ENCODE assay signal across 16 cellular contexts in the genomic region with DNA sequence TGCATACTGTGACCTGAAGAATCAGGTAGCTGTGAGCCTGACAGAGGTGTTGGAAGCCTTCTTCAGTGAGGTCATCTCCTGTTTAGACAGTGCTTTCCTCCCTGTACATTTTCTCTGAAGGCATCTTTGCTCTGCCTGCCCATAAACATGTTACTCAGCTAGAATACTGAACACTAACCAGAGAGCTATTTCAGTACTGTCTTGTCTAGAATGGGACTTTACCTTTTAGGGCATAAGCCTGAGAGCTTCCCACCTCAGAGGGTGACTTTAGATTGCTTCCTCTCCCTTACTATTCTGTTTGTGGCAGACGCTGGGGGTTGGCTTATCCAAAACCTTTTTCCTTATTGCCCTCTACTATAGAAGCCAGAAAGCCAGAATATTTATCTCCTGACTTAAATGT. TPM values are rescaled to one million over a fixed set of nuclear protein-coding genes. Genes with fewer than 3 reads are reported as not detected.
DNase-seq lines count a peak whose midpoint lies in the region; ATAC-seq, FAIRE-seq and TF ChIP-seq lines count a peak whose summit lies in the region.
"Had no signal": no experiment of that assay in that cellular context is flagged by ENCODE, and none has a peak within 500 bp of the region (broad histone marks: within the 10 kb centered on the region; RNA-seq: fewer than 3 reads in every experiment).

No MANE protein-coding gene starts in this region.

- H3K36me3 ChIP-seq in HepG2 (replicated peaks in 1 of 2; ENCODE audit: control insufficient read depth in 1 of 2, insufficient read depth in 2 of 2, low read length in 2 of 2) (no peaks in the 10 kb centered on the region), right lobe of liver (no peaks in the 10 kb centered on the region)
- H3K36me3 ChIP-seq: upper lobe of left lung had no signal

- H3K9me3 ChIP-seq in HepG2 (ENCODE audit: low read length) (no peaks in the 10 kb centered on the region), right lobe of liver (no peaks in the 10 kb centered on the region)
- H3K9me3 ChIP-seq: upper lobe of left lung had no signal

- ATAC-seq in HepG2 (no peak), right lobe of liver (no peak), HG02642 (IDR thresholded peaks at IDR 0.05; ENCODE audit: poor library complexity, unreplicated experiment) (peak; percentile 65), HG03571 (IDR thresholded peaks at IDR 0.05; ENCODE audit: unreplicated experiment) (no peak)
- peak; percentile 43 to 58 for ATAC-seq in stimulated activated naive B cell treated with anti-CD40 and anti-IgM and Interleukin-4, amounts not matched to agents 10 μg/mL and 1 μg/mL and 100 μg/mL, for 72 hours (replicated peaks)
- ATAC-seq: activated CD8-positive, alpha-beta T cell treated with anti-CD3 and anti-CD28 coated beads for 36 hours; naive thymus-derived CD8-positive, alpha-beta T cell; sciatic nerve had no signal

- no TSS peak for BruUV-seq in HepG2 (replicated peaks; lab: Mats Ljungman, UMichigan)

- POLR2A ChIA-PET in HepG2 (lab: Yijun Ruan, JAX), result no interaction called here

- TF ChIP-seq EP300 in HepG2 (IDR thresholded peaks at IDR 0.05; ENCODE audit: low read depth in 2 of 2, low read length in 2 of 2) (no peak), HepG2 (CRISPR knock-in tag; IDR thresholded peaks at IDR 0.05; ENCODE audit: borderline replicate concordance) (no peak)

- H3K4me2 ChIP-seq in HepG2 (ENCODE audit: low read depth, low read length), result no peak overlapping the region
- H3K4me2 ChIP-seq: KMS-11 had no signal

- H3K27me3 ChIP-seq in HepG2 (ENCODE audit: control insufficient read depth in 1 of 2, insufficient read depth in 2 of 2, low read length in 2 of 2) (no peaks in the 10 kb centered on the region; a peak in 1 of 5 replicates), right lobe of liver (no peaks in the 10 kb centered on the region)
- H3K27me3 ChIP-seq: upper lobe of left lung had no signal

- no peaks in the 10 kb centered on the region for H4K20me1 ChIP-seq in HepG2 (ENCODE audit: insufficient read depth, low read length)

- no peak for FAIRE-seq in HepG2 (lab: Jason Lieb, UNC)
- no peak for FAIRE-seq in HTR-8/SVneo (lab: Jason Lieb, UNC)

- H3K4me3 ChIP-seq in HepG2 (replicated peaks in 1 of 3; ENCODE audit: insufficient read depth in 1 of 3, low read depth in 2 of 3, low read length in 3 of 3) (no peak overlapping the region), right lobe of liver (no peak overlapping the region)
- H3K4me3 ChIP-seq: upper lobe of left lung had no signal

- H3K27ac Mint-ChIP-seq in stimulated activated naive B cell treated with anti-CD40 and anti-IgM and Interleukin-4, amounts not matched to agents 10 μg/mL and 1 μg/mL and 100 μg/mL, for 72 hours, result no peak overlapping the region
- no peak overlapping the region for H3K27ac Mint-ChIP-seq in activated naive CD4-positive, alpha-beta T cell treated with anti-CD3 and anti-CD28 coated beads for 36 hours
- H3K27ac Mint-ChIP-seq: activated CD8-positive, alpha-beta T cell treated with anti-CD3 and anti-CD28 coated beads for 36 hours; activated naive CD8-positive, alpha-beta T cell treated with anti-CD3 and anti-CD28 coated beads for 36 hours; immature natural killer cell; naive thymus-derived CD8-positive, alpha-beta T cell had no signal

- in situ Hi-C loops in HepG2 (cut with HindIII; ENCODE audit: extremely low pct_ligation_motif_present, low pct_unique_long_range_greater_than_20kb), result no loop called here

- H3K9me3 Mint-ChIP-seq in stimulated activated naive B cell treated with anti-CD40 and anti-IgM and Interleukin-4, amounts not matched to agents 10 μg/mL and 1 μg/mL and 100 μg/mL, for 72 hours, result no peaks in the 10 kb centered on the region
- no peaks in the 10 kb centered on the region for H3K9me3 Mint-ChIP-seq in activated naive CD4-positive, alpha-beta T cell treated with anti-CD3 and anti-CD28 coated beads for 36 hours
- H3K9me3 Mint-ChIP-seq: activated CD8-positive, alpha-beta T cell treated with anti-CD3 and anti-CD28 coated beads for 36 hours; activated naive CD8-positive, alpha-beta T cell treated with anti-CD3 and anti-CD28 coated beads for 36 hours; naive thymus-derived CD8-positive, alpha-beta T cell had no signal

- peaks cover 11 to 23% of the 10 kb centered on the region in 2 donors for H3K4me1 Mint-ChIP-seq in stimulated activated naive B cell treated with anti-CD40 and anti-IgM and Interleukin-4, amounts not matched to agents 10 μg/mL and 1 μg/mL and 100 μg/mL, for 72 hours
- no peaks in the 10 kb centered on the region for H3K4me1 Mint-ChIP-seq in activated naive CD4-positive, alpha-beta T cell treated with anti-CD3 and anti-CD28 coated beads for 36 hours (ENCODE audit: low read depth)
- H3K4me1 Mint-ChIP-seq: immature natural killer cell had no signal

- H3K36me3 Mint-ChIP-seq in stimulated activated naive B cell treated with anti-CD40 and anti-IgM and Interleukin-4, amounts not matched to agents 10 μg/mL and 1 μg/mL and 100 μg/mL, for 72 hours, result no peaks in the 10 kb centered on the region
- no peaks in the 10 kb centered on the region for H3K36me3 Mint-ChIP-seq in activated naive CD4-positive, alpha-beta T cell treated with anti-CD3 and anti-CD28 coated beads for 36 hours (ENCODE audit: low read depth)
- H3K36me3 Mint-ChIP-seq: activated naive CD8-positive, alpha-beta T cell treated with anti-CD3 and anti-CD28 coated beads for 36 hours; immature natural killer cell; naive thymus-derived CD8-positive, alpha-beta T cell had no signal

- no peak for TF ChIP-seq POLR2A in HepG2 (IDR thresholded peaks at IDR 0.05; ENCODE audit: insufficient read depth in 1 of 2, low read depth in 2 of 2, low read length in 2 of 2)
- no peak for TF ChIP-seq POLR2A in right lobe of liver (IDR thresholded peaks at IDR 0.05)

- TF ChIP-seq RAD21 in HepG2 (CRISPR knock-in tag; IDR thresholded peaks at IDR 0.05), result no peak

- H2AFZ ChIP-seq in HepG2 (ENCODE audit: low read length), result peak overlapping the region; percentile 4

- 18% methylated on average over 1 of the region's 1 CpG for WGBS in HepG2 (ENCODE audit: low lambda C conversion rate)
- 88% methylated on average over 1 of the region's 1 CpG for whole genome bisulfite sequencing in right lobe of liver (ENCODE audit: insufficient coverage, low coverage, low lambda C conversion rate, missing lambda C conversion rate)

- CTCF ChIA-PET in HepG2 (lab: Yijun Ruan, JAX; ENCODE audit: low intra/inter-chr PET ratio, low total read pairs), result no interaction called here
- CTCF ChIA-PET in activated naive CD4-positive, alpha-beta T cell treated with anti-CD3 and anti-CD28 coated beads for 36 hours (lab: Charles Lee), result no interaction called here

- H3K27me3 Mint-ChIP-seq in stimulated activated naive B cell treated with anti-CD40 and anti-IgM and Interleukin-4, amounts not matched to agents 10 μg/mL and 1 μg/mL and 100 μg/mL, for 72 hours, result no peaks in the 10 kb centered on the region
- no peaks in the 10 kb centered on the region for H3K27me3 Mint-ChIP-seq in activated naive CD4-positive, alpha-beta T cell treated with anti-CD3 and anti-CD28 coated beads for 36 hours (ENCODE audit: low read depth)
- H3K27me3 Mint-ChIP-seq: activated CD8-positive, alpha-beta T cell treated with anti-CD3 and anti-CD28 coated beads for 36 hours; activated naive CD8-positive, alpha-beta T cell treated with anti-CD3 and anti-CD28 coated beads for 36 hours had no signal

- H3K79me2 ChIP-seq in HepG2 (ENCODE audit: insufficient read depth, low read length), result no peaks in the 10 kb centered on the region

- H3K4me1 ChIP-seq in HepG2 (ENCODE audit: insufficient read depth, low read length) (peaks cover 11% of the 10 kb centered on the region), right lobe of liver (no peaks in the 10 kb centered on the region)

- H3K27ac ChIP-seq in HepG2 (ENCODE audit: extremely low read length, insufficient read depth, low read length), result no peak overlapping the region
- H3K27ac ChIP-seq in right lobe of liver, result no peak overlapping the region
- H3K27ac ChIP-seq: KMS-11, upper lobe of left lung had no signal

- intact Hi-C loops in HepG2 (cut with micrococcal nuclease; ENCODE audit: unreplicated experiment) (no loop called here), right lobe of liver (cut with DNase I) (no loop called here)
- intact Hi-C loops in activated naive CD4-positive, alpha-beta T cell treated with anti-CD3 and anti-CD28 coated beads for 36 hours (cut with micrococcal nuclease), result no loop called here

- no peak for DNase-seq in HepG2 (ENCODE audit: low spot score)
- DNase-seq in right lobe of liver, result no peak
- peak; percentile 52 for DNase-seq in NCI-H226
- no peak for DNase-seq in stimulated activated naive B cell treated with anti-CD40 and anti-IgM and Interleukin-4, amounts not matched to agents 10 μg/mL and 1 μg/mL and 100 μg/mL, for 72 hours
- DNase-seq in activated naive CD4-positive, alpha-beta T cell treated with anti-CD3 and anti-CD28 coated beads for 36 hours, result no peak
- DNase-seq in HTR-8/SVneo (ENCODE audit: insufficient read length, low spot score), result no peak
- DNase-seq: activated CD8-positive, alpha-beta T cell treated with anti-CD3 and anti-CD28 coated beads for 36 hours; activated naive CD8-positive, alpha-beta T cell treated with anti-CD3 and anti-CD28 coated beads for 36 hours; DMS153; immature natural killer cell; naive thymus-derived CD8-positive, alpha-beta T cell; upper lobe of left lung had no signal

- no peak overlapping the region for H3K4me3 Mint-ChIP-seq in stimulated activated naive B cell treated with anti-CD40 and anti-IgM and Interleukin-4, amounts not matched to agents 10 μg/mL and 1 μg/mL and 100 μg/mL, for 72 hours
- H3K4me3 Mint-ChIP-seq in activated naive CD4-positive, alpha-beta T cell treated with anti-CD3 and anti-CD28 coated beads for 36 hours, result no peak overlapping the region
- H3K4me3 Mint-ChIP-seq: activated CD8-positive, alpha-beta T cell treated with anti-CD3 and anti-CD28 coated beads for 36 hours; activated naive CD8-positive, alpha-beta T cell treated with anti-CD3 and anti-CD28 coated beads for 36 hours; immature natural killer cell; naive thymus-derived CD8-positive, alpha-beta T cell had no signal

- H3K9ac ChIP-seq in HepG2 (ENCODE audit: insufficient read depth, low read depth, low read length), result no peak overlapping the region
- H3K9ac ChIP-seq: KMS-11 had no signal

- TF ChIP-seq CTCF in HepG2 (CRISPR knock-in tag; IDR thresholded peaks at IDR 0.05) (no peak), right lobe of liver (IDR thresholded peaks at IDR 0.05) (no peak)

RNA-seq across cellular contexts. Expression of a gene that starts 23.3 kb away (rescaled TPM):
- total RNA-seq in HepG2 (2016; rRNA removed; fragmentation: Illumina TruSeq; extraction: Trizol) (16.4 and 20.9 TPM in 2 replicates), right lobe of liver (10 to 100 TPM in 5 of 6 experiments, 1 to 10 TPM in 1; 9.5 to 13.8 (median 10.5) TPM)
- total RNA-seq in HepG2 (2016; cell fraction: cytosol; rRNA removed; fragmentation: Illumina TruSeq; extraction: Trizol; ENCODE audit: low read depth), result 1.9 and 2.8 TPM in 2 replicates
- 15.5 and 17.4 TPM in 2 replicates for total RNA-seq in HepG2 (2016; cell fraction: insoluble cytoplasmic fraction; rRNA removed; fragmentation: Illumina TruSeq; extraction: Trizol)
- total RNA-seq in HepG2 (2016; cell fraction: membrane; rRNA removed; fragmentation: Illumina TruSeq; extraction: Trizol), result 3.4 and 4.4 TPM in 2 replicates
- 41.1 and 42.9 TPM in 2 replicates for total RNA-seq in HepG2 (2016; cell fraction: nucleus; rRNA removed; fragmentation: Illumina TruSeq; extraction: Trizol)
- polyA plus RNA-seq in HepG2 (2011; rRNA removed), result 5.4 and 6.3 TPM in 2 replicates
- 2.3 and 3.2 TPM in 2 replicates for polyA plus RNA-seq in HepG2 (2011; cell fraction: cytosol; rRNA removed)
- polyA plus RNA-seq in HepG2 (2011; cell fraction: nucleus; rRNA removed), result 7.5 and 11.7 TPM in 2 replicates
- 10.0 and 14.3 TPM in 2 replicates for polyA plus RNA-seq in HepG2 (2012)
- 0.93 and 1.4 TPM in 2 replicates for polyA plus RNA-seq in HepG2 (2016; cell fraction: cytosol; fragmentation: Illumina TruSeq; extraction: Trizol; ENCODE audit: low read depth)
- 45.1 and 46.0 TPM in 2 replicates for polyA plus RNA-seq in HepG2 (2016; cell fraction: insoluble cytoplasmic fraction; fragmentation: Illumina TruSeq; extraction: Trizol; ENCODE audit: low read depth)
- 2.0 and 2.8 TPM in 2 replicates for polyA plus RNA-seq in HepG2 (2016; cell fraction: membrane; fragmentation: Illumina TruSeq; extraction: Trizol; ENCODE audit: low read depth)
- polyA plus RNA-seq in HepG2 (2016; cell fraction: nucleus; fragmentation: Illumina TruSeq; extraction: Trizol; ENCODE audit: insufficient read depth, low read depth), result 47.9 and 52.0 TPM in 2 replicates
- polyA minus RNA-seq in HepG2 (2011; rRNA and poly(A)+ RNA removed; ENCODE audit: low replicate concordance), result 6.1 and 10.5 TPM in 2 replicates
- 2.5 and 3.4 TPM in 2 replicates for polyA minus RNA-seq in HepG2 (2011; cell fraction: cytosol; rRNA and poly(A)+ RNA removed)
- polyA minus RNA-seq in HepG2 (2011; cell fraction: nucleus; rRNA and poly(A)+ RNA removed), result 96.4 and 101 TPM in 2 replicates
- 10 to 100 TPM; 17.4 to 17.9 TPM for total RNA-seq in activated naive CD4-positive, alpha-beta T cell treated with anti-CD3 and anti-CD28 coated beads for 36 hours

Comparison
In these comparisons a context has a peak if more than half of its experiments do, and no peak if none do; other contexts are left out.
1. ATAC-seq: peak in HG02642 (single experiment) and stimulated activated naive B cell treated with anti-CD40 and anti-IgM and Interleukin-4, amounts not matched to agents 10 μg/mL and 1 μg/mL and 100 μg/mL, for 72 hours (2 of 2); none in HepG2 (single experiment), right lobe of liver (0 of 4) and HG03571 (single experiment).